3 cellular contexts compared by ENCODE assay signal in the genomic region with DNA sequence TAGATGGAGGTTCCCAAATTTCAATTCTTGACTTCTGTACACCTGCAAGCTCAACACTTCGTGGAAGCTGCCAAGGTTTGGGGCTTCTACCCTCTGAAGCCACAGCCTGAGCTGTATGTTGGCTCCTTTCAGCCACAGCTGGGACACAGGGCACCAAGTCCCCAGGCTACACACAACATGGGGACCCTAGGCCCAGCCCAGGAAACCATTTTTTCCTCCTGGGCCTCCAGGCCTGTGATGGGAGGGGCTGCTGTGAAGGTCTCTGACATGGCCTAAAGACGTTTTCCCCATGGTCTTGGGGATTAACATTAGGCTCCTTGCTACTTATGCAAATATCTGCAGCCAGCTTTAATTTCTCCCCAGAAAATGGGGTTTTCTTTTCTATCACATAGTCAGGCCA.
TF ChIP-seq lines count a peak whose summit lies in the region.

No MANE protein-coding gene starts in this region.

TF ChIP-seq in HEK293, 187 proteins besides CTCF, POLR2A, EP300 and RAD21 (continued from another document):
- TF ChIP-seq ZNF585B (tag by site-specific recombination; IDR thresholded peaks at IDR 0.05): peak; percentile 96

TF ChIP-seq in WTC11, 78 proteins besides CTCF, POLR2A, EP300 and RAD21:
- TF ChIP-seq ZNF416 (CRISPR knock-in tag; IDR thresholded peaks at IDR 0.05): peak; percentile 91; the same call in 1 of the 2 replicates
TF ChIP-seq in WTC11: peak in this region for 1; not testable (repeated sequence) for 77.

TF ChIP-seq in K562, 482 proteins besides CTCF, POLR2A, EP300 and RAD21:
- TF ChIP-seq, protein P1, sequence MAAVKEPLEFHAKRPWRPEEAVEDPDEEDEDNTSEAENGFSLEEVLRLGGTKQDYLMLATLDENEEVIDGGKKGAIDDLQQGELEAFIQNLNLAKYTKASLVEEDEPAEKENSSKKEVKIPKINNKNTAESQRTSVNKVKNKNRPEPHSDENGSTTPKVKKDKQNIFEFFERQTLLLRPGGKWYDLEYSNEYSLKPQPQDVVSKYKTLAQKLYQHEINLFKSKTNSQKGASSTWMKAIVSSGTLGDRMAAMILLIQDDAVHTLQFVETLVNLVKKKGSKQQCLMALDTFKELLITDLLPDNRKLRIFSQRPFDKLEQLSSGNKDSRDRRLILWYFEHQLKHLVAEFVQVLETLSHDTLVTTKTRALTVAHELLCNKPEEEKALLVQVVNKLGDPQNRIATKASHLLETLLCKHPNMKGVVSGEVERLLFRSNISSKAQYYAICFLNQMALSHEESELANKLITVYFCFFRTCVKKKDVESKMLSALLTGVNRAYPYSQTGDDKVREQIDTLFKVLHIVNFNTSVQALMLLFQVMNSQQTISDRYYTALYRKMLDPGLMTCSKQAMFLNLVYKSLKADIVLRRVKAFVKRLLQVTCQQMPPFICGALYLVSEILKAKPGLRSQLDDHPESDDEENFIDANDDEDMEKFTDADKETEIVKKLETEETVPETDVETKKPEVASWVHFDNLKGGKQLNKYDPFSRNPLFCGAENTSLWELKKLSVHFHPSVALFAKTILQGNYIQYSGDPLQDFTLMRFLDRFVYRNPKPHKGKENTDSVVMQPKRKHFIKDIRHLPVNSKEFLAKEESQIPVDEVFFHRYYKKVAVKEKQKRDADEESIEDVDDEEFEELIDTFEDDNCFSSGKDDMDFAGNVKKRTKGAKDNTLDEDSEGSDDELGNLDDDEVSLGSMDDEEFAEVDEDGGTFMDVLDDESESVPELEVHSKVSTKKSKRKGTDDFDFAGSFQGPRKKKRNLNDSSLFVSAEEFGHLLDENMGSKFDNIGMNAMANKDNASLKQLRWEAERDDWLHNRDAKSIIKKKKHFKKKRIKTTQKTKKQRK (IDR thresholded peaks at IDR 0.05; ENCODE audit: borderline replicate concordance, low read depth, low read length): 0 out of 2 replicates have a peak, but pooled peaks have one; percentile 26
- TF ChIP-seq ZFP36 (IDR thresholded peaks at IDR 0.05; ENCODE audit: low read depth, low read length, partially characterized antibody): peak; percentile 82
- TF ChIP-seq TRIM28 (IDR thresholded peaks at IDR 0.05): peak; percentile 30; the same call in 1 of the 2 replicates
